ENCODE assay signal across 18 cellular contexts in the genomic region with DNA sequence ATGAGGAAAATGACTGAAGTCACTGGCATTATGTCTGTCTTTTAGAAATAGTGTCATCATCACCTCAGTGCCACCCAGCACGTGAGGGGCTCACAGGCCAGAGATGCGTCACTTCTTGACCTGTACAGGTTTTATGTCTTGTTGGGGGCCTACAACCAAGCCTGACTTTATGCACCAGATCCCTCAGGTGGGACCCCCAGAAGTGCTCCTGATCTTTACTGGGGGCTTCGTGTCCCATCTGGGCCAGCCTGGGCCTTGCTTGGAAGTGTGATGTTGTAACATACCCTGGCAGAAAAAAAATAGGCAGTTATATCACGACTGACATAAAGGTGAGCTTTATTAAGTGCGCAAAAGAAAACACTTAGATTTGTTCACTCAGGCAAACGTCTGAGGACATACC. TPM values are rescaled to one million over a fixed set of nuclear protein-coding genes. Genes with fewer than 3 reads are reported as not detected.
A peak's percentile ranks its signal among the peaks of the same experiment; 100 is the strongest.
DNase-seq lines count a peak whose midpoint lies in the region; ATAC-seq and TF ChIP-seq lines count a peak whose summit lies in the region.
"Had no signal": no experiment of that assay in that cellular context is flagged by ENCODE, and none has a peak within 500 bp of the region (broad histone marks: within the 10 kb centered on the region; RNA-seq: fewer than 3 reads in every experiment).

No MANE protein-coding gene starts in this region.

- CTCF ChIA-PET in mammary epithelial cell (lab: Charles Lee; ENCODE audit: low non-redundant PET): no interaction called here

- no TSS peak for BruUV-seq in mammary epithelial cell (replicated peaks; lab: Mats Ljungman, UMichigan)

- intact Hi-C loops in mammary epithelial cell (cut with micrococcal nuclease): no loop called here

- H3K4me1 Mint-ChIP-seq in endothelial cell (ENCODE audit: unreplicated experiment): peaks cover 25% of the 10 kb centered on the region
- H3K4me1 Mint-ChIP-seq in osteocyte (ENCODE audit: unreplicated experiment): no peaks in the 10 kb centered on the region
- H3K4me1 Mint-ChIP-seq: CD14-positive monocyte; CD4-positive, alpha-beta memory T cell had no signal

- H3K4me1 ChIP-seq in lung (ENCODE audit: control insufficient read depth in 2 of 2, insufficient read depth in 2 of 2, low read length in 2 of 2) (no peaks in the 10 kb centered on the region), mammary epithelial cell (ENCODE audit: insufficient read depth, low read length) (peaks cover 16% of the 10 kb centered on the region)

- H3K9ac ChIP-seq in mammary epithelial cell (ENCODE audit: insufficient read depth, low read length): no peak overlapping the region
- H3K9ac ChIP-seq: BLaER1 had no signal

- H3K27me3 ChIP-seq in lung (ENCODE audit: control insufficient read depth, insufficient read depth) (no peaks in the 10 kb centered on the region), mammary epithelial cell (ENCODE audit: insufficient read depth, low read length) (no peaks in the 10 kb centered on the region)
- H3K27me3 ChIP-seq: BLaER1 had no signal

- no peaks in the 10 kb centered on the region for H3K79me2 ChIP-seq in mammary epithelial cell (ENCODE audit: insufficient read depth, low read length)

- WGBS in lung, 2 donors: 80 to 84% methylated on average over 6 of the region's 6 CpGs
- 84% methylated on average over 6 of the region's 6 CpGs for WGBS in mammary epithelial cell (ENCODE audit: low coverage, missing lambda C conversion rate)

- H3K4me2 ChIP-seq in mammary epithelial cell (ENCODE audit: insufficient read depth, low read depth, low read length): no peak overlapping the region
- H3K4me2 ChIP-seq: BLaER1 had no signal

- H3K27me3 Mint-ChIP-seq in endothelial cell (ENCODE audit: unreplicated experiment) (peaks cover 1% of the 10 kb centered on the region), osteocyte (ENCODE audit: unreplicated experiment) (peaks cover 23% of the 10 kb centered on the region)

- H3K4me3 Mint-ChIP-seq in endothelial cell (ENCODE audit: unreplicated experiment): no peak overlapping the region
- H3K4me3 Mint-ChIP-seq in osteocyte (ENCODE audit: unreplicated experiment): no peak overlapping the region
- H3K4me3 Mint-ChIP-seq: CD14-positive monocyte; CD4-positive, alpha-beta memory T cell; H9 had no signal

- H3K36me3 Mint-ChIP-seq in endothelial cell (ENCODE audit: low read depth, unreplicated experiment): no peaks in the 10 kb centered on the region
- no peaks in the 10 kb centered on the region for H3K36me3 Mint-ChIP-seq in osteocyte (ENCODE audit: unreplicated experiment)
- H3K36me3 Mint-ChIP-seq: CD14-positive monocyte; CD4-positive, alpha-beta memory T cell had no signal

- H3K9me3 ChIP-seq in lung (ENCODE audit: control insufficient read depth in 2 of 2, insufficient read depth in 1 of 2, low read length in 1 of 2) (no peaks in the 10 kb centered on the region), mammary epithelial cell (replicated peaks; ENCODE audit: insufficient read depth, low read length) (no peaks in the 10 kb centered on the region)
- H3K9me3 ChIP-seq: BLaER1 had no signal

- H3K9me3 Mint-ChIP-seq in endothelial cell (ENCODE audit: unreplicated experiment) (no peaks in the 10 kb centered on the region), osteocyte (ENCODE audit: unreplicated experiment) (no peaks in the 10 kb centered on the region)
- H3K9me3 Mint-ChIP-seq: CD14-positive monocyte; CD4-positive, alpha-beta memory T cell; H9 had no signal

- H3K27ac ChIP-seq in lung (ENCODE audit: low read depth in 1 of 2, low read length in 1 of 2) (no peak overlapping the region), mammary epithelial cell (ENCODE audit: insufficient read depth, low read depth, low read length) (no peak overlapping the region)
- H3K27ac ChIP-seq: BLaER1 had no signal

- H2AFZ ChIP-seq in mammary epithelial cell (ENCODE audit: low read depth, low read length): no peak overlapping the region

- no peak for ATAC-seq in lung (ENCODE audit: insufficient read depth, low FRiP score)

- in situ Hi-C loops in mammary epithelial cell (cut with MboI; ENCODE audit: low sequenced_read_pairs in 2 of 2): loop anchor here (25.0 kb wide), 3 partner anchors 195 to 370 kb away; a partner anchor contains a TSS

- H3K36me3 ChIP-seq in lung (ENCODE audit: control insufficient read depth in 2 of 2, insufficient read depth in 2 of 2, low read length in 2 of 2) (no peaks in the 10 kb centered on the region), mammary epithelial cell (ENCODE audit: insufficient read depth, low read length) (no peaks in the 10 kb centered on the region)
- H3K36me3 ChIP-seq: BLaER1 had no signal

- no peak for TF ChIP-seq CTCF in endothelial cell (IDR thresholded peaks at IDR 0.05; ENCODE audit: unreplicated experiment)
- TF ChIP-seq CTCF in lung (IDR thresholded peaks at IDR 0.05; ENCODE audit: control extremely low read depth, extremely low read depth): no peak
- no peak for TF ChIP-seq CTCF in osteocyte (IDR thresholded peaks at IDR 0.05)
- no peak for TF ChIP-seq CTCF in mammary epithelial cell (conservative IDR thresholded peaks at IDR 0.05 in 1 of 2, IDR thresholded peaks at IDR 0.05 in 1 of 2; ENCODE audit: extremely low read depth in 1 of 2, insufficient read depth in 1 of 2, low read depth in 1 of 2, low read length in 2 of 2)

- peak overlapping the region; percentile 0 for H3K27ac Mint-ChIP-seq in endothelial cell (ENCODE audit: unreplicated experiment)
- no peak overlapping the region for H3K27ac Mint-ChIP-seq in osteocyte (ENCODE audit: unreplicated experiment)
- H3K27ac Mint-ChIP-seq: CD14-positive monocyte; CD4-positive, alpha-beta memory T cell; H9 had no signal

- H4K20me1 ChIP-seq in mammary epithelial cell (ENCODE audit: insufficient read depth, low read length): no peaks in the 10 kb centered on the region
- H4K20me1 ChIP-seq: BLaER1 had no signal

- peak; percentile 16 for DNase-seq in D341Med (ENCODE audit: low spot score)
- DNase-seq in endothelial cell (ENCODE audit: low spot score): no peak
- peak; percentile 15 for DNase-seq in lung (ENCODE audit: low spot score)
- peak; percentile 27 for DNase-seq in osteocyte (ENCODE audit: extremely low spot score, unreplicated experiment)
- DNase-seq in mammary epithelial cell: no peak
- no peak for DNase-seq in HK-2 (ENCODE audit: unreplicated experiment)
- no peak for DNase-seq in SIG-M5 treated with dmso at 0.1 percent for 504 hours (lab: John Stamatoyannopoulos, UW; ENCODE audit: unreplicated experiment)
- DNase-seq: 8988T; CD4-positive, alpha-beta memory T cell; DMS79 treated with DMSO at 0.1 percent for 48 hours; GF-D8 had no signal

- H3K4me3 ChIP-seq in lung: no peak overlapping the region
- no peak overlapping the region for H3K4me3 ChIP-seq in mammary epithelial cell (replicated peaks in 1 of 3; ENCODE audit: insufficient read depth in 1 of 3, low read depth in 2 of 3, low read length in 3 of 3)
- H3K4me3 ChIP-seq: BLaER1 had no signal

- dilution Hi-C loops in mammary epithelial cell (cut with HindIII; ENCODE audit: low sequenced_read_pairs): loop anchor here (5.0 kb wide), 1 partner anchor 65 kb away; no protein-coding TSS in a partner anchor

RNA-seq across cellular contexts. Expression of a gene that starts 21.5 kb away (rescaled TPM):
- total RNA-seq in endothelial cell (ENCODE audit: unreplicated experiment) (9.7 TPM), lung (1 to 10 TPM; 3.5 to 3.7 TPM), osteocyte (1.2 and 1.3 TPM in 2 replicates), mammary epithelial cell (10 to 100 TPM; 35.0 to 40.8 TPM)
- polyA plus RNA-seq in lung (1 to 10 TPM in 1 of 2 donors, under 1 TPM in 1; 0.49 to 1.5 TPM), mammary epithelial cell (19.5 TPM)
- polyA minus RNA-seq in mammary epithelial cell: 108 TPM

RNA-seq across cellular contexts. Expression of a gene that starts 58.2 kb away (rescaled TPM):
- total RNA-seq in endothelial cell (ENCODE audit: unreplicated experiment) (not detected), lung (not detected), osteocyte (not detected in 2 replicates), mammary epithelial cell (not detected)
- polyA plus RNA-seq in lung (not detected), mammary epithelial cell (not detected)
- not detected for polyA minus RNA-seq in mammary epithelial cell
- total RNA-seq: A673; CD4-positive, alpha-beta memory T cell; H1; H9; HT-29 had no signal
- polyA plus RNA-seq: AG04450; CD14-positive monocyte; CD4-positive, alpha-beta memory T cell; H1 had no signal

Comparison
In these comparisons a context has a peak if more than half of its experiments do, and no peak if none do; other contexts are left out.
1. DNase-seq: peak in D341Med (single experiment), lung (single experiment) and osteocyte (single experiment); none in endothelial cell (single experiment), mammary epithelial cell (single experiment), HK-2 (single experiment) and SIG-M5 treated with dmso at 0.1 percent for 504 hours (single experiment).